In the genomic region with DNA sequence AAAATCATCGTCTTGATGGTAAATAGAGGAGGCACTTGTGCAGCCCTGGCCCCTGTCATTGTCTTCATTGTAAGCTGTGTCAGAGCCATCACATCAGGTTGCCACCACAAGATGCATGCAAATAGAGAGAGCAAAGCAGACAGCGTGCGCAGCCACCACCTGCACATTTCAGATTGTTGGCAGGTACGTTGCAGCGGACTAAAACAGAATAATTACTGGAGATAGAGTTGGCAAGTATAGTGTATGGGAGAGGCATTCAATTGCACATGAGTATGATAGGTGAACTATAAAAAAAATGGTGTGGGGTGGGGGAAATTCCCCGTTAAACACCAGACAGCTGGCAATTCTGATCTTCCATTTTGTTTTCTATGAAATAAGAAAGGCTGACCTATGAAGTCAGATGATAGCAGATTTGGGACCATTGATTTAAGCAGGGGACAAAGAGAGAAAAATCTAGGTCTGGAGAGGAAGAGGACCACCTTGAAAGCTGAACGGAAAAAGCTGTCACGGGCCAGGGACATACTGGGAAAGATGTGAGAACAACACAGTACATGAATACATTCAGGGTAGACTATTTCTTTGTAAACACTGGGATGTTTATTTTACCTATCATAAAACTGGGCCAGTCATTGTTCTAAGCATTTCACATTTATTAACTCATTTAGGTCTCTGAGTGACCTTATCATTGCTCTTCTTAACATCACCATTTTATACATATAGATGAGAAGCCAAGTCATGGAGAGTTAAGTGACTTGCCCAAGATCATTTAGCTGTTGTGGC, we compare ENCODE assay signal across 14 cellular contexts.
"Had no signal": no experiment of that assay in that cellular context is flagged by ENCODE, and none has a peak within 500 bp of the region (broad histone marks: within the 10 kb centered on the region; RNA-seq: fewer than 3 reads in every experiment).

No MANE protein-coding gene starts in this region.

- H3K4me3 ChIP-seq: ascending aorta, coronary artery, left lung, prostate gland, skin epidermis, stomach had no signal

- H3K27me3 ChIP-seq: ascending aorta, left lung, stomach had no signal

- H3K9me3 ChIP-seq: ascending aorta, left lung, prostate gland, stomach had no signal

- H3K27ac ChIP-seq: ascending aorta, coronary artery, left lung, prostate gland, skin epidermis, stomach had no signal

- DNase-seq: activated CD4-positive, alpha-beta T cell treated with anti-CD3 and anti-CD28 coated beads for 1 hour; activated CD4-positive, alpha-beta T cell treated with anti-CD3 and anti-CD28 coated beads, Interleukin-2, amount 50 U/mL, for 4 hours; activated effector memory CD4-positive, alpha-beta T cell treated with anti-CD3 and anti-CD28 coated beads, Interleukin-2, amount 50 U/mL, for 16 hours; activated T-cell treated with anti-CD3 and anti-CD28 coated beads, Interleukin-2, amount 50 U/mL, for 72 hours; erythroblast; foreskin melanocyte; glutamatergic neuron; left lung; right cardiac atrium; stomach had no signal

- ATAC-seq: activated T-cell treated with anti-CD3 and anti-CD28 coated beads, Interleukin-2, amount 50 U/mL, for 72 hours; left lung; right cardiac atrium had no signal

- H3K4me1 ChIP-seq: ascending aorta, left lung, prostate gland had no signal

- H3K36me3 ChIP-seq: ascending aorta, left lung, prostate gland, stomach had no signal
